In the genomic region with DNA sequence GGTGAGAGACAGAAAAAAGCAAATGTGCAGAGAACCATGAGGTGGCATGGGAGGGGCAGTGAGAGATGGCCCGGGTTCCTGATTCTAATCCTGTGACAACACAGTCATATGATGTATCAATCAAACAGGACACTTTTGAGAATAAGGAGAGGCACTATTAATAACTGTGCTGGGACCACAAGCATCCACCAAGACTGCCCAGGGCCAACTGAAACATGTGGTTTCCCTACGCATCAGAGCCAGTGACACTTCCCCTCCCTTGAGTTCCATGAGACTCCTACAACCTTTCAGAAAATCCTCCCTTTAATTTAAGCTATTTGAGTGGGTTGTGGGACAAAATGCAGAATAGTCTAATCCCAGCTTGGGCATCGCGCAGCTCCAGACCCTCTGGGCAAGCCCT, we compare ENCODE assay signal across 13 cellular contexts. TPM values are rescaled to one million over a fixed set of nuclear protein-coding genes. Genes with fewer than 3 reads are reported as not detected.
DNase-seq lines count a peak whose midpoint lies in the region; ATAC-seq, FAIRE-seq and TF ChIP-seq lines count a peak whose summit lies in the region.
"Had no signal": no experiment of that assay in that cellular context is flagged by ENCODE, and none has a peak within 500 bp of the region (broad histone marks: within the 10 kb centered on the region; RNA-seq: fewer than 3 reads in every experiment).

No MANE protein-coding gene starts in this region.

- H4K20me1 ChIP-seq in astrocyte (ENCODE audit: insufficient read depth, low read length) (peaks cover 8% of the 10 kb centered on the region), Karpas-422 (ENCODE audit: insufficient read depth, low read depth, low read length) (no peaks in the 10 kb centered on the region)

- H2AFZ ChIP-seq in astrocyte (ENCODE audit: low read depth, low read length), result no peak overlapping the region
- H2AFZ ChIP-seq in Karpas-422 (ENCODE audit: low read length), result no peak overlapping the region

- no peaks in the 10 kb centered on the region for H3K9me2 ChIP-seq in Karpas-422 (replicated peaks; ENCODE audit: insufficient read depth, low read length)

- H3K27me3 ChIP-seq in astrocyte (ENCODE audit: insufficient read depth, low read length), result no peaks in the 10 kb centered on the region
- no peaks in the 10 kb centered on the region for H3K27me3 ChIP-seq in Karpas-422 (ENCODE audit: low read length)
- H3K27me3 ChIP-seq: colonic mucosa had no signal

- H3K4me1 ChIP-seq in astrocyte (ENCODE audit: insufficient read depth, low read length) (peaks cover 40% of the 10 kb centered on the region), Karpas-422 (ENCODE audit: low read length) (no peaks in the 10 kb centered on the region)
- H3K4me1 ChIP-seq: colonic mucosa had no signal

- H3K9ac ChIP-seq in astrocyte (ENCODE audit: low read length) (no peak overlapping the region), Karpas-422 (ENCODE audit: low read length) (no peak overlapping the region)

- no peaks in the 10 kb centered on the region for H3K36me3 ChIP-seq in astrocyte (ENCODE audit: insufficient read depth, low read length)
- no peaks in the 10 kb centered on the region for H3K36me3 ChIP-seq in Karpas-422 (ENCODE audit: insufficient read depth, low read length)
- H3K36me3 ChIP-seq: colonic mucosa had no signal

- H3K27me3 Mint-ChIP-seq in IgD-negative memory B cell (no peaks in the 10 kb centered on the region), astrocyte (ENCODE audit: low read depth, unreplicated experiment) (no peaks in the 10 kb centered on the region)
- no peaks in the 10 kb centered on the region for H3K27me3 Mint-ChIP-seq in natural killer cell treated with Interleukin-12 subunit alpha and Interleukin-12 subunit beta and Interleukin-15 and Interleukin-18, amount 100 ng/mL, for 72 hours

- peaks cover 48% of the 10 kb centered on the region for H3K79me2 ChIP-seq in astrocyte (ENCODE audit: insufficient read depth, low read length)
- H3K79me2 ChIP-seq in Karpas-422 (ENCODE audit: low read length), result no peaks in the 10 kb centered on the region

- no peak for TF ChIP-seq CTCF in astrocyte (IDR thresholded peaks at IDR 0.05; ENCODE audit: insufficient read depth, low read depth, low read length)

- ATAC-seq in natural killer cell treated with Interleukin-12 subunit alpha and Interleukin-12 subunit beta and Interleukin-15 and Interleukin-18, amount 100 ng/mL, for 72 hours, result no peak
- ATAC-seq in HG02642 (IDR thresholded peaks at IDR 0.05; ENCODE audit: poor library complexity, unreplicated experiment), result no peak

- H3K4me1 Mint-ChIP-seq in IgD-negative memory B cell (peaks cover 57 to 73% (median 67%) of the 10 kb centered on the region in 3 donors), astrocyte (ENCODE audit: low read depth, unreplicated experiment) (peaks cover 47% of the 10 kb centered on the region)
- H3K4me1 Mint-ChIP-seq in natural killer cell treated with Interleukin-12 subunit alpha and Interleukin-12 subunit beta and Interleukin-15 and Interleukin-18, amount 100 ng/mL, for 72 hours (ENCODE audit: low read depth in 2 of 2), result peaks cover 61 to 66% of the 10 kb centered on the region in 2 donors

- no peak for FAIRE-seq in astrocyte (lab: Jason Lieb, UNC)
- FAIRE-seq: H54 had no signal

- H3K4me3 Mint-ChIP-seq in IgD-negative memory B cell, result peak overlapping the region in 2 of 4 donors; percentile 74 to 83
- no peak overlapping the region for H3K4me3 Mint-ChIP-seq in astrocyte (ENCODE audit: unreplicated experiment)
- peak overlapping the region; percentile 4 for H3K4me3 Mint-ChIP-seq in natural killer cell treated with Interleukin-12 subunit alpha and Interleukin-12 subunit beta and Interleukin-15 and Interleukin-18, amount 100 ng/mL, for 72 hours

- H3K27ac ChIP-seq in astrocyte (ENCODE audit: low read depth, low read length) (peak overlapping the region; percentile 1), Karpas-422 (ENCODE audit: low read length) (no peak overlapping the region)
- H3K27ac ChIP-seq: colonic mucosa, SK-N-MC had no signal

- H3K4me2 ChIP-seq in astrocyte (ENCODE audit: low read length), result no peak overlapping the region
- H3K4me2 ChIP-seq in Karpas-422 (ENCODE audit: low read depth, low read length, poor library complexity, severe bottlenecking), result no peak overlapping the region

- peak overlapping the region in 2 of 3 donors; percentile 91 to 94 for H3K27ac Mint-ChIP-seq in IgD-negative memory B cell
- no peak overlapping the region for H3K27ac Mint-ChIP-seq in astrocyte (ENCODE audit: unreplicated experiment)
- peak overlapping the region; percentile 11 to 40 for H3K27ac Mint-ChIP-seq in natural killer cell treated with Interleukin-12 subunit alpha and Interleukin-12 subunit beta and Interleukin-15 and Interleukin-18, amount 100 ng/mL, for 72 hours

- H3K4me3 ChIP-seq in astrocyte (ENCODE audit: insufficient read depth, low read depth, low read length), result no peak overlapping the region
- H3K4me3 ChIP-seq in Karpas-422 (ENCODE audit: low read length), result no peak overlapping the region
- H3K4me3 ChIP-seq: colonic mucosa, SK-N-MC had no signal

- H3K36me3 Mint-ChIP-seq in IgD-negative memory B cell (peaks cover 10% of the 10 kb centered on the region), astrocyte (ENCODE audit: low read depth, unreplicated experiment) (peaks cover 2% of the 10 kb centered on the region)
- peaks cover 4% of the 10 kb centered on the region for H3K36me3 Mint-ChIP-seq in natural killer cell treated with Interleukin-12 subunit alpha and Interleukin-12 subunit beta and Interleukin-15 and Interleukin-18, amount 100 ng/mL, for 72 hours

- H3K9me3 ChIP-seq in astrocyte (ENCODE audit: insufficient read depth, low read depth, low read length), result no peaks in the 10 kb centered on the region
- no peaks in the 10 kb centered on the region for H3K9me3 ChIP-seq in Karpas-422 (ENCODE audit: low read length)
- H3K9me3 ChIP-seq: colonic mucosa had no signal

- DNase-seq in AG20443 (ENCODE audit: low spot score), result peak; percentile 74
- DNase-seq in astrocyte (ENCODE audit: low read depth), result peak; percentile 88
- DNase-seq in natural killer cell treated with Interleukin-12 subunit alpha and Interleukin-12 subunit beta and Interleukin-15 and Interleukin-18, amount 100 ng/mL, for 72 hours (ENCODE audit: low spot score), result no peak
- no peak for DNase-seq in NCI-H1105 treated with DMSO at 0.1 percent for 48 hours (lab: John Stamatoyannopoulos, UW)
- DNase-seq in NK-92 treated with Interleukin-12 subunit alpha and Interleukin-12 subunit beta, amount 100 ng/mL, for 24 hours (lab: John Stamatoyannopoulos, UW), result no peak
- DNase-seq in Karpas-422, result no peak
- DNase-seq: colonic mucosa, hippocampal formation, nucleus accumbens had no signal

- no peaks in the 10 kb centered on the region for H3K9me3 Mint-ChIP-seq in IgD-negative memory B cell
- H3K9me3 Mint-ChIP-seq in astrocyte (ENCODE audit: unreplicated experiment), result peaks cover 2% of the 10 kb centered on the region
- no peaks in the 10 kb centered on the region for H3K9me3 Mint-ChIP-seq in natural killer cell treated with Interleukin-12 subunit alpha and Interleukin-12 subunit beta and Interleukin-15 and Interleukin-18, amount 100 ng/mL, for 72 hours

RNA-seq across cellular contexts. Expression of a gene that starts 17.4 kb away (rescaled TPM):
- polyA plus RNA-seq in IgD-negative memory B cell, result 117 TPM
- 25.2 and 27.5 TPM in 2 replicates for total RNA-seq in astrocyte
- 100 to 1,000 TPM in 1 of 2 donors, 10 to 100 TPM in 1; 58.5 to 165 TPM for total RNA-seq in natural killer cell treated with Interleukin-12 subunit alpha and Interleukin-12 subunit beta and Interleukin-15 and Interleukin-18, amount 100 ng/mL, for 72 hours
- total RNA-seq in Karpas-422 (2014; rRNA removed; shearing (Covaris generic); ENCODE audit: low replicate concordance), result 0.51 and 0.82 TPM in 2 replicates

Comparison
In these comparisons a context has a peak if more than half of its experiments do, and no peak if none do; other contexts are left out.
1. DNase-seq: peak in AG20443 (single experiment) and astrocyte (single experiment); none in natural killer cell treated with Interleukin-12 subunit alpha and Interleukin-12 subunit beta and Interleukin-15 and Interleukin-18, amount 100 ng/mL, for 72 hours (single experiment), NCI-H1105 treated with DMSO at 0.1 percent for 48 hours (single experiment), NK-92 treated with Interleukin-12 subunit alpha and Interleukin-12 subunit beta, amount 100 ng/mL, for 24 hours (single experiment) and Karpas-422 (single experiment).
2. RNA of a gene that starts 17.4 kb away (total RNA-seq): 58.5 to 165 TPM in natural killer cell treated with Interleukin-12 subunit alpha and Interleukin-12 subunit beta and Interleukin-15 and Interleukin-18, amount 100 ng/mL, for 72 hours and 25.2 to 27.5 TPM in astrocyte; 0.51 to 0.82 TPM in Karpas-422; every median in the first group is over 10 times any median in the second.